25 cellular contexts compared by ENCODE assay signal in the genomic region with DNA sequence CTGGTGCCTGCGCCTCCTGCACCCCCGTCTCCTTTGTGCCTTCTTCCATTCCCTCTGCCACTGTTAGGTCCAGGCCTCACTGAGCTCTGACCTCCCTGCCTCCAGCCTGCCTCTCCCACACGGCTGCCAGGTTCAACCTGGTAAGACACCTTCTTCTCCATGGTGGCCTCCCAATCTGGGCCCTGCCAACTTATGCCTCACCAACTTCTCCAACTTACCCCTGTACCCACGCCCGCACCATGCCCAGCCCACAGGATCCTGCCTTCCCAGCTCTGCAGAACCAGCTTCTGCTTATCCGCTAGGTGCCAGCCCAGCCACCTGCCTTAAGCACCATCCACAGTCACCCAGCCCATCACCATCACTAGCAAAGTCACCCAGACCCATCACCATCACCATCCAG.
"Had no signal": no experiment of that assay in that cellular context is flagged by ENCODE, and none has a peak within 500 bp of the region (broad histone marks: within the 10 kb centered on the region; RNA-seq: fewer than 3 reads in every experiment).

No MANE protein-coding gene starts in this region.

- H3K27ac ChIP-seq: heart right ventricle, hepatocyte, left ventricle myocardium inferior, neutrophil, ovary, prostate gland, stomach, testis, thyroid gland, transverse colon, vagina had no signal

- H3K4me2 ChIP-seq: hepatocyte, smooth muscle cell had no signal

- H3K79me2 ChIP-seq: hepatocyte had no signal

- ATAC-seq: heart right ventricle; naive thymus-derived CD8-positive, alpha-beta T cell; right cardiac atrium; stimulated activated naive B cell treated with anti-CD40 and anti-IgM and Interleukin-4, amounts not matched to agents 10 μg/mL and 1 μg/mL and 100 μg/mL, for 72 hours; stimulated activated naive CD8-positive, alpha-beta T cell treated with anti-CD3 and anti-CD28 coated beads, Interleukin-15, Interleukin-2, amounts not matched to agents 100 U/mL and 50 U/mL, for 24 hours had no signal

- H3K9me3 ChIP-seq: heart right ventricle, left ventricle myocardium inferior, neutrophil, ovary, prostate gland, stomach, testis, thyroid gland, transverse colon, vagina had no signal

- DNase-seq: heart right ventricle; islet precursor cell; left ventricle myocardium inferior; midbrain; naive thymus-derived CD8-positive, alpha-beta T cell; occipital lobe; ovary; retina; right cardiac atrium; stimulated activated CD4-positive, alpha-beta T cell treated with anti-CD3 and anti-CD28 coated beads, Interleukin-12 subunit alpha, Interleukin-12 subunit beta, amount 100 ng/mL, for 4 hours; stimulated activated CD4-positive, alpha-beta T cell treated with anti-CD3 and anti-CD28 coated beads, Interleukin-15, amount 100 ng/mL, for 24 hours; stimulated activated CD4-positive, alpha-beta T cell treated with anti-CD3 and anti-CD28 coated beads, Interleukin-2, amount 100 ng/mL, for 24 hours; stimulated activated CD4-positive, alpha-beta T cell treated with anti-CD3 and anti-CD28 coated beads, Interleukin-4, amount 100 ng/mL, for 1 hour; stimulated activated naive B cell treated with anti-CD40 and anti-IgM and Interleukin-4, amounts not matched to agents 10 μg/mL and 1 μg/mL and 100 μg/mL, for 72 hours; stimulated activated naive CD8-positive, alpha-beta T cell treated with anti-CD3 and anti-CD28 coated beads, Interleukin-15, Interleukin-2, amounts not matched to agents 100 U/mL and 50 U/mL, for 24 hours; stomach; testis; thyroid gland; transverse colon had no signal

- H3K27me3 ChIP-seq: heart right ventricle, hepatocyte, ovary, stomach, testis, thyroid gland, transverse colon, vagina had no signal

- H3K4me1 ChIP-seq: prostate gland, testis, thyroid gland, vagina had no signal

- H3K4me3 ChIP-seq: heart right ventricle, hepatocyte, left ventricle myocardium inferior, lung, ovary, prostate gland, smooth muscle cell, stomach, testis, thyroid gland, transverse colon, vagina had no signal

- H2AFZ ChIP-seq: hepatocyte had no signal

- H3K36me3 ChIP-seq: left ventricle myocardium inferior, neutrophil, ovary, prostate gland, thyroid gland, vagina had no signal
